In genomic region chr11:1745701-1746320, GRCh38 we compare ENCODE assay signal across 22 cellular contexts. TPM values are rescaled to one million over a fixed set of nuclear protein-coding genes. Genes with fewer than 3 reads are reported as not detected.
A peak's percentile ranks its signal among the peaks of the same experiment; 100 is the strongest.
DNase-seq lines count a peak whose midpoint lies in the region; ATAC-seq, FAIRE-seq and TF ChIP-seq lines count a peak whose summit lies in the region.
"Had no signal": no experiment of that assay in that cellular context is flagged by ENCODE, and none has a peak within 500 bp of the region (broad histone marks: within the 10 kb centered on the region; RNA-seq: fewer than 3 reads in every experiment).

No MANE protein-coding gene starts in this region.

- H3K9me3 Mint-ChIP-seq in WTC11 (peaks cover 12% of the 10 kb centered on the region), immature natural killer cell (no peaks in the 10 kb centered on the region)

- H3K4me3 Mint-ChIP-seq in WTC11, result no peak overlapping the region; the same call in 1 of the 2 replicates
- peak overlapping the region in 2 of 5 donors; percentile 35 for H3K4me3 Mint-ChIP-seq in immature natural killer cell
- H3K4me3 Mint-ChIP-seq: activated CD4-positive, alpha-beta memory T cell treated with anti-CD3 and anti-CD28 coated beads for 36 hours; stimulated activated naive B cell treated with anti-CD40 and anti-IgM and Interleukin-4, amounts not matched to agents 10 μg/mL and 1 μg/mL and 100 μg/mL, for 72 hours had no signal

- FAIRE-seq in GM12891 (lab: Jason Lieb, UNC), result peak; percentile 94
- FAIRE-seq: endothelial cell of umbilical vein had no signal

- H3K27ac Mint-ChIP-seq in WTC11 (no peak overlapping the region; the same call in 1 of the 2 replicates), immature natural killer cell (peak overlapping the region in 4 of 6 donors; percentile 14 to 81 (median 30))
- H3K27ac Mint-ChIP-seq: activated CD4-positive, alpha-beta memory T cell treated with anti-CD3 and anti-CD28 coated beads for 36 hours; stimulated activated naive B cell treated with anti-CD40 and anti-IgM and Interleukin-4, amounts not matched to agents 10 μg/mL and 1 μg/mL and 100 μg/mL, for 72 hours had no signal

- H3K4me1 Mint-ChIP-seq in WTC11, result peaks cover 12% of the 10 kb centered on the region
- H3K4me1 Mint-ChIP-seq in immature natural killer cell, result peaks cover 20 to 32% of the 10 kb centered on the region in 2 donors

- no peak for TF ChIP-seq CTCF in WTC11 (IDR thresholded peaks at IDR 0.05)

- H3K27me3 Mint-ChIP-seq in WTC11 (ENCODE audit: low read depth) (peaks cover 51% of the 10 kb centered on the region), immature natural killer cell (ENCODE audit: low read depth in 3 of 3) (peaks cover 3 to 20% (median 8%) of the 10 kb centered on the region in 3 donors)

- ATAC-seq in WTC11 (no peak), GM19395 (IDR thresholded peaks at IDR 0.05; ENCODE audit: unreplicated experiment) (no peak)
- ATAC-seq: HCT116; stimulated activated naive B cell treated with anti-CD40 and anti-IgM and Interleukin-4, amounts not matched to agents 10 μg/mL and 1 μg/mL and 100 μg/mL, for 72 hours had no signal

- CTCF ChIA-PET in WTC11 (lab: Charles Lee), result interaction anchor here (1.5 kb wide), 1 partner anchor 52 kb away, joined by 3 read pairs; no protein-coding TSS in a partner anchor

- POLR2A ChIA-PET in WTC11 (lab: Charles Lee), result no interaction called here

- no peak for TF ChIP-seq POLR2A in GM12891 (IDR thresholded peaks at IDR 0.05; ENCODE audit: low read depth, low read length)

- intact Hi-C loops in posterior vena cava (cut with DNase I), result no loop called here

- H3K36me3 Mint-ChIP-seq in WTC11, result peaks cover 10% of the 10 kb centered on the region
- H3K36me3 Mint-ChIP-seq in immature natural killer cell, result peaks cover 0 to 5% (median 0%) of the 10 kb centered on the region in 3 donors
- H3K36me3 Mint-ChIP-seq: activated CD4-positive, alpha-beta memory T cell treated with anti-CD3 and anti-CD28 coated beads for 36 hours; stimulated activated naive B cell treated with anti-CD40 and anti-IgM and Interleukin-4, amounts not matched to agents 10 μg/mL and 1 μg/mL and 100 μg/mL, for 72 hours had no signal

- DNase-seq in GM12891 (ENCODE audit: insufficient read length, low spot score), result no peak
- DNase-seq in WTC11 (ENCODE audit: low spot score), result no peak
- no peak for DNase-seq in immature natural killer cell
- DNase-seq in posterior vena cava (ENCODE audit: low spot score), result peak; percentile 30
- DNase-seq in RPMI8226, result no peak
- DNase-seq in dermis blood vessel endothelial cell, result no peak
- DNase-seq: activated effector memory CD4-positive, alpha-beta T cell treated with Interleukin-2 at 50 U/mL for 16 hours; NCI-H82; OCI-M1; stimulated activated CD4-positive, alpha-beta T cell treated with anti-CD3 and anti-CD28 coated beads, Interleukin-4, amount 100 ng/mL, for 24 hours; stimulated activated naive B cell treated with anti-CD40 and anti-IgM and Interleukin-4, amounts not matched to agents 10 μg/mL and 1 μg/mL and 100 μg/mL, for 72 hours; T-helper 9 cell had no signal

TF ChIP-seq in GM12891, 5 proteins besides CTCF, POLR2A, EP300 and RAD21:
- TF ChIP-seq SPI1 (IDR thresholded peaks at IDR 0.05; ENCODE audit: low read depth, low read length) (no peak), POU2F2 (IDR thresholded peaks at IDR 0.05; ENCODE audit: low read depth, low read length) (no peak), POLR2AphosphoS5 (IDR thresholded peaks at IDR 0.05; ENCODE audit: low read depth, low read length) (no peak), PAX5 (IDR thresholded peaks at IDR 0.05; ENCODE audit: insufficient read depth, low read length, severe bottlenecking) (no peak)

TF ChIP-seq in WTC11, 78 proteins besides CTCF, POLR2A, EP300 and RAD21:
- no peak for TF ChIP-seq NFE2L1 (CRISPR knock-in tag; IDR thresholded peaks at IDR 0.05)
- peak; percentile 81 for TF ChIP-seq ZBTB43 (CRISPR knock-in tag; IDR thresholded peaks at IDR 0.05)

RNA-seq across cellular contexts. Expression of gene IFITM10, which starts 4.6 kb away (rescaled TPM):
- 0.18 TPM for polyA plus RNA-seq in GM12891 (2012; ENCODE audit: low read depth, missing spikeins)
- total RNA-seq in WTC11 (2021) (0.80 to 1.7 TPM (median 1.3 TPM) in 3 replicates), posterior vena cava (1 to 10 TPM; 1.4 to 2.4 TPM), dermis blood vessel endothelial cell (0.33 and 1.5 TPM in 2 replicates)
- under 1 TPM; 0.09 to 0.93 (median 0.39) TPM for polyA plus RNA-seq in immature natural killer cell
- total RNA-seq: glomerular endothelial cell had no signal

RNA-seq across cellular contexts. Expression of gene CTSD, which starts 17.9 kb away (rescaled TPM):
- polyA plus RNA-seq in GM12891 (2012; ENCODE audit: low read depth, missing spikeins), result 24.3 TPM
- 194 to 199 TPM (median 198 TPM) in 3 replicates for total RNA-seq in WTC11 (2021)
- 100 to 1,000 TPM; 471 to 795 (median 488) TPM for polyA plus RNA-seq in immature natural killer cell
- total RNA-seq in posterior vena cava, result 100 to 1,000 TPM; 351 to 519 TPM
- 383 and 407 TPM in 2 replicates for total RNA-seq in dermis blood vessel endothelial cell

RNA-seq across cellular contexts. Expression of gene KRTAP5-6, which starts 48.8 kb away (rescaled TPM):
- polyA plus RNA-seq in GM12891 (2012; ENCODE audit: low read depth, missing spikeins), result not detected
- total RNA-seq in WTC11 (2021) (0.35 TPM in 1 of 3 replicates, not detected in the others), posterior vena cava (not detected), dermis blood vessel endothelial cell (0.28 TPM in 1 of 2 replicates, not detected in the other)
- polyA plus RNA-seq in immature natural killer cell, result not detected
- total RNA-seq: activated CD4-positive, alpha-beta memory T cell treated with anti-CD3 and anti-CD28 coated beads for 36 hours; Daoy; endothelial cell of umbilical vein; glomerular endothelial cell; kidney epithelial cell; myocyte; omental fat pad had no signal
- polyA plus RNA-seq: AG04450, endothelial cell of umbilical vein had no signal
